Comparison of ENCODE assay signal across 10 cellular contexts in genomic region chr16:87809150-87809902, GRCh38. TPM values are rescaled to one million over a fixed set of nuclear protein-coding genes. Genes with fewer than 3 reads are reported as not detected.
DNase-seq lines count a peak whose midpoint lies in the region; ATAC-seq lines count a peak whose summit lies in the region.
"Had no signal": no experiment of that assay in that cellular context is flagged by ENCODE, and none has a peak within 500 bp of the region (broad histone marks: within the 10 kb centered on the region; RNA-seq: fewer than 3 reads in every experiment).

No MANE protein-coding gene starts in this region.

- intact Hi-C loops in cardiac septum (cut with DNase I): no loop called here

- ATAC-seq in GM19025 (IDR thresholded peaks at IDR 0.05; ENCODE audit: low read depth, unreplicated experiment) (peak; percentile 52), HG03060 (IDR thresholded peaks at IDR 0.05; ENCODE audit: low read depth, unreplicated experiment) (peak; percentile 34)

- peak; percentile 37 for DNase-seq in COLO668 (lab: John Stamatoyannopoulos, UW; ENCODE audit: unreplicated experiment)
- peak; percentile 18 for DNase-seq in SHP77 treated with DMSO at 0.1 percent for 48 hours (lab: John Stamatoyannopoulos, UW)
- no peak for DNase-seq in cardiac septum (ENCODE audit: low spot score)
- DNase-seq in dedifferentiated amniotic fluid mesenchymal stem cell (ENCODE audit: extremely low spot score): no peak
- no peak for DNase-seq in iPS-NIHi11 (ENCODE audit: low spot score)
- no peak for DNase-seq in stimulated activated CD4-positive, alpha-beta T cell treated with anti-CD3 and anti-CD28 coated beads, Interleukin-4, amount 100 ng/mL, for 1 hour
- DNase-seq: dorsolateral prefrontal cortex, substantia nigra had no signal

RNA-seq across cellular contexts. Expression of gene KLHDC4, which starts 43.5 kb away (rescaled TPM):
- 12.6 TPM for total RNA-seq in cardiac septum

RNA-seq across cellular contexts. Expression of gene SLC7A5, which starts 60.0 kb away (rescaled TPM):
- 8.2 TPM for total RNA-seq in cardiac septum

Comparison
In these comparisons a context has a peak if more than half of its experiments do, and no peak if none do; other contexts are left out.
1. DNase-seq: peak in COLO668 (single experiment) and SHP77 treated with DMSO at 0.1 percent for 48 hours (single experiment); none in cardiac septum (single experiment), dedifferentiated amniotic fluid mesenchymal stem cell (single experiment), iPS-NIHi11 (single experiment) and stimulated activated CD4-positive, alpha-beta T cell treated with anti-CD3 and anti-CD28 coated beads, Interleukin-4, amount 100 ng/mL, for 1 hour (single experiment).